Comparison of ENCODE assay signal across 8 cellular contexts in the genomic region with DNA sequence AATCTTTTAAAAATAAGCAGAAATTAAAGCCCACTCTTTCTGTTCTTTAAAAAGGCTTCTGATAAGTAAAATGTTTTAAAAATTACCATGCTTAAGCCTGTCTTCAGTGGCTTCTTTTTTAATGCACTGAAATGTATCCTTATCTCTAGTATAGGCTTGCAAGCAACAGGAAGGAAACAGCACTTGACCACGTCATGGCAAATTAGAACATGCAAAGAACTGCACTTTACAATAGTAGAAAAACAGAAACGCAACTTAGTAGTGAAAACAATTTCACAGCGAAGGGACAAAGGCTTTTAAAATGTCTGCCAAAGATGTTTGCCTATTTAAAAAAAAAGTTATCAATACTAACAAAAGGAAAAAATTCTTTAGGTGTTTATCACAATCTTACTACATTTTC. TPM values are rescaled to one million over a fixed set of nuclear protein-coding genes. Genes with fewer than 3 reads are reported as not detected.
DNase-seq lines count a peak whose midpoint lies in the region; ATAC-seq, FAIRE-seq and TF ChIP-seq lines count a peak whose summit lies in the region.

No MANE protein-coding gene starts in this region.

- in situ Hi-C loops in Panc1 (cut with HindIII; ENCODE audit: low pct_unique_long_range_greater_than_20kb, low sequenced_read_pairs): no loop called here
- in situ Hi-C loops in astrocyte of the spinal cord (cut with HindIII; ENCODE audit: low sequenced_read_pairs): no loop called here

- intact Hi-C loops in Panc1 (cut with micrococcal nuclease; ENCODE audit: unreplicated experiment) (no loop called here), lower lobe of right lung (cut with DNase I) (no loop called here)

- H3K4me3 ChIP-seq in Panc1 (ENCODE audit: low read depth in 2 of 2, low read length in 2 of 2) (no peak overlapping the region; a peak in 1 of 4 replicates), astrocyte of the spinal cord (ENCODE audit: low read depth, low read length) (no peak overlapping the region), lower lobe of right lung (peak overlapping the region; percentile 45)

- ATAC-seq in GM18868 (IDR thresholded peaks at IDR 0.05; ENCODE audit: unreplicated experiment) (peak; percentile 66), HG02798 (IDR thresholded peaks at IDR 0.05; ENCODE audit: poor library complexity, unreplicated experiment) (peak; percentile 69), Panc1 (0 out of 2 replicates have a peak, but pooled peaks have one; percentile 61), lower lobe of right lung (peak; percentile 76 to 84)

- POLR2A ChIA-PET in Panc1 (lab: Charles Lee): no interaction called here

- peaks cover 42% of the 10 kb centered on the region for H3K4me1 ChIP-seq in Panc1 (ENCODE audit: control insufficient read depth, insufficient read depth, low read length)
- peaks cover 78% of the 10 kb centered on the region for H3K4me1 ChIP-seq in lower lobe of right lung

- H3K27ac ChIP-seq in Panc1 (ENCODE audit: low read length) (peak overlapping the region; percentile 81), lower lobe of right lung (peak overlapping the region; percentile 83)

- H3K9me3 ChIP-seq in Panc1 (ENCODE audit: control insufficient read depth, insufficient read depth, low read depth, low read length): no peaks in the 10 kb centered on the region
- no peaks in the 10 kb centered on the region for H3K9me3 ChIP-seq in lower lobe of right lung

- no TSS peak for BruUV-seq in Panc1 (replicated peaks; lab: Mats Ljungman, UMichigan)

- H3K27me3 ChIP-seq in Panc1 (ENCODE audit: control insufficient read depth, insufficient read depth, low read length): no peaks in the 10 kb centered on the region
- H3K27me3 ChIP-seq in lower lobe of right lung (ENCODE audit: low read depth): no peaks in the 10 kb centered on the region

- TF ChIP-seq CTCF in Panc1 (IDR thresholded peaks at IDR 0.05) (no peak), astrocyte of the spinal cord (IDR thresholded peaks at IDR 0.05; ENCODE audit: low read depth, low read length) (no peak), lower lobe of right lung (IDR thresholded peaks at IDR 0.05) (no peak), D721Med (IDR thresholded peaks at IDR 0.05; ENCODE audit: insufficient read depth, missing control alignments) (no peak)

- DNase-seq in Panc1 (ENCODE audit: low read depth, low spot score) (no peak), astrocyte of the spinal cord (ENCODE audit: low read depth, low spot score) (peak; percentile 73), lower lobe of right lung (no peak), superior temporal gyrus (ENCODE audit: extremely low spot score) (peak; percentile 77), D721Med (ENCODE audit: insufficient read length, low spot score) (no peak), LoVo (ENCODE audit: low spot score) (no peak)

- FAIRE-seq in D721Med (lab: Jason Lieb, UNC): no peak

- CTCF ChIA-PET in Panc1 (lab: Charles Lee): no interaction called here

- H3K36me3 ChIP-seq in Panc1 (ENCODE audit: control insufficient read depth, insufficient read depth, low read length): no peaks in the 10 kb centered on the region
- no peaks in the 10 kb centered on the region for H3K36me3 ChIP-seq in lower lobe of right lung

RNA-seq across cellular contexts. Expression of gene ELF1, which starts 36.3 kb away (rescaled TPM):
- total RNA-seq in Panc1 (2021; ENCODE audit: unreplicated experiment) (28.5 TPM), lower lobe of right lung (98.1 TPM)
- polyA plus RNA-seq in Panc1 (2012; ENCODE audit: insufficient read length): 19.9 TPM

Comparison
In these comparisons a context has a peak if more than half of its experiments do, and no peak if none do; other contexts are left out.
1. DNase-seq: peak in astrocyte of the spinal cord (single experiment) and superior temporal gyrus (single experiment); none in Panc1 (single experiment), lower lobe of right lung (single experiment), D721Med (single experiment) and LoVo (single experiment).
2. Peak in every context shown above with its lines, with median percentiles within 50 percentile points of each other: ATAC-seq.